In the genomic region with DNA sequence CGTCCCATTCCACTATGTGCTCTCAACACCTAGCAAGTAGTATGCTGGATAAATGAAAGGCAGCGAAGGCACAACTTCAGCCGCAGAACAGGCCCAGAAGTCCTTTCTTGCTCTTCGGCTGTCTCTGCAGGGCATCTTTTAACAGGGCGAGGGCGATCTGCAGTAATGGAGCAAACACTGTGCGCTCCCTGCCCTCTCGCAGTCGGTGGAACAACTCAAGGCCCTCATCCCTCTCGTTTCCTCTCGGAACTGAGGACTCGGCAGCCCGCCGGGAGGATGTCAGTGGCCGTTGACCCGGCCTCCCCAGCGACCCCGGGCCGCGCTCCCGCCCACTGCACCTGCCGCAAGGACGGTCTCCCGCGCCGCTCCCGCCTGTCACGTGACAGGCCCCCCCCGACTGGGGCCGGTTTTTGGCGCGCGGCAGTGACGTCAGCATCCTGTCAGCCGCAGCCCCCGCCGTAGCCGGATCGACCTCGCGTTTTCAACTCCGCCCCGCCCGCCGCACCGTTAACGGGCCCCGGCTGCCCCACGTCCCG, we compare ENCODE assay signal across 8 cellular contexts. TPM values are rescaled to one million over a fixed set of nuclear protein-coding genes. Genes with fewer than 3 reads are reported as not detected.
DNase-seq lines count a peak whose midpoint lies in the region; ATAC-seq and TF ChIP-seq lines count a peak whose summit lies in the region.

No MANE protein-coding gene starts in this region.

- no peaks in the 10 kb centered on the region for H3K9me3 Mint-ChIP-seq in activated CD4-positive, alpha-beta T cell treated with anti-CD3 and anti-CD28 coated beads, Interleukin-2, amount 10 ng/mL, durations not matched to agents 7 days and 5 days

- H3K27me3 ChIP-seq in left lung, result no peaks in the 10 kb centered on the region

- H3K4me1 Mint-ChIP-seq in activated CD4-positive, alpha-beta T cell treated with anti-CD3 and anti-CD28 coated beads, Interleukin-2, amount 10 ng/mL, durations not matched to agents 7 days and 5 days, result peaks cover 47% of the 10 kb centered on the region

- peaks cover 22 to 54% of the 10 kb centered on the region in 2 donors for H3K4me1 ChIP-seq in left lung

- no peaks in the 10 kb centered on the region for H3K36me3 ChIP-seq in left lung

- peak overlapping the region; percentile 90 to 92 for H3K4me3 ChIP-seq in left lung

- intact Hi-C loops in left lung (cut with DNase I), result no loop called here

- peaks cover 13% of the 10 kb centered on the region for H3K36me3 Mint-ChIP-seq in activated CD4-positive, alpha-beta T cell treated with anti-CD3 and anti-CD28 coated beads, Interleukin-2, amount 10 ng/mL, durations not matched to agents 7 days and 5 days (ENCODE audit: low read depth)

- peak overlapping the region; percentile 96 for H3K4me3 Mint-ChIP-seq in activated CD4-positive, alpha-beta T cell treated with anti-CD3 and anti-CD28 coated beads, Interleukin-2, amount 10 ng/mL, durations not matched to agents 7 days and 5 days

- no peaks in the 10 kb centered on the region for H3K9me3 ChIP-seq in left lung

- H3K27me3 Mint-ChIP-seq in activated CD4-positive, alpha-beta T cell treated with anti-CD3 and anti-CD28 coated beads, Interleukin-2, amount 10 ng/mL, durations not matched to agents 7 days and 5 days, result no peaks in the 10 kb centered on the region

- CTCF ChIA-PET in activated CD4-positive, alpha-beta T cell treated with anti-CD3 and anti-CD28 coated beads, Interleukin-2, amount 10 ng/mL, durations not matched to agents 7 days and 5 days (lab: Charles Lee), result interaction anchor here (0.8 kb wide), 1 partner anchor 32 kb away, joined by 3 read pairs; no protein-coding TSS in a partner anchor

- H3K27ac Mint-ChIP-seq in activated CD4-positive, alpha-beta T cell treated with anti-CD3 and anti-CD28 coated beads, Interleukin-2, amount 10 ng/mL, durations not matched to agents 7 days and 5 days, result peak overlapping the region; percentile 93

- DNase-seq in NCI-H524 (lab: John Stamatoyannopoulos, UW) (peak; percentile 71 to 86), cortex of kidney (lab: John Stamatoyannopoulos, UW) (peak; percentile 53), left lung (peak; percentile 92 to 94)
- DNase-seq in activated CD4-positive, alpha-beta T cell treated with anti-CD3 and anti-CD28 coated beads, Interleukin-2, amount 10 ng/mL, durations not matched to agents 7 days and 5 days, result peak; percentile 92
- DNase-seq in stimulated activated CD4-positive, alpha-beta T cell treated with anti-CD3 and anti-CD28 coated beads, Interleukin-2, amount 100 ng/mL, for 24 hours, result peak; percentile 92 to 94

- H3K27ac ChIP-seq in left lung, result peak overlapping the region; percentile 78 to 99

- POLR2A ChIA-PET in activated CD4-positive, alpha-beta T cell treated with anti-CD3 and anti-CD28 coated beads, Interleukin-2, amount 10 ng/mL, durations not matched to agents 7 days and 5 days (lab: Charles Lee), result no interaction called here

- ATAC-seq in HG03097 (IDR thresholded peaks at IDR 0.05; ENCODE audit: low FRiP score, unreplicated experiment) (peak; percentile 15), left lung (peak; percentile 16), HG03457 (IDR thresholded peaks at IDR 0.05; ENCODE audit: unreplicated experiment) (no peak)

- TF ChIP-seq CTCF in GM12873 (IDR thresholded peaks at IDR 0.05; ENCODE audit: insufficient read depth, low read depth, low read length, missing control alignments) (peak; percentile 14), left lung (IDR thresholded peaks at IDR 0.05) (no peak)

RNA-seq across cellular contexts. Expression of gene ZNF367, which starts 1.1 kb away (rescaled TPM):
- total RNA-seq in activated CD4-positive, alpha-beta T cell treated with anti-CD3 and anti-CD28 coated beads, Interleukin-2, amount 10 ng/mL, durations not matched to agents 7 days and 5 days, result 10 to 100 TPM; 32.3 to 32.5 TPM
- 10 to 100 TPM in 1 of 2 donors, 1 to 10 TPM in 1; 6.1 to 10.1 TPM for total RNA-seq in left lung

RNA-seq across cellular contexts. Expression of gene HABP4, which starts 32.9 kb away (rescaled TPM):
- 1 to 10 TPM; 5.0 to 6.1 TPM for total RNA-seq in activated CD4-positive, alpha-beta T cell treated with anti-CD3 and anti-CD28 coated beads, Interleukin-2, amount 10 ng/mL, durations not matched to agents 7 days and 5 days
- total RNA-seq in left lung, result 10 to 100 TPM in 1 of 2 donors, 1 to 10 TPM in 1; 8.0 to 17.1 TPM

RNA-seq across cellular contexts. Expression of gene SLC35D2, which starts 33.6 kb away (rescaled TPM):
- 10 to 100 TPM in 1 of 2 experiments, 1 to 10 TPM in 1; 8.5 to 11.0 TPM for total RNA-seq in activated CD4-positive, alpha-beta T cell treated with anti-CD3 and anti-CD28 coated beads, Interleukin-2, amount 10 ng/mL, durations not matched to agents 7 days and 5 days
- 10 to 100 TPM; 24.8 to 32.4 TPM for total RNA-seq in left lung
